8 cellular contexts compared by ENCODE assay signal in genomic region chr3:141486735-141487418, GRCh38. TPM values are rescaled to one million over a fixed set of nuclear protein-coding genes. Genes with fewer than 3 reads are reported as not detected.
DNase-seq lines count a peak whose midpoint lies in the region; ATAC-seq and TF ChIP-seq lines count a peak whose summit lies in the region.

TSS of gene RASA2 (plus strand) at chr3:141487027. CDS start at chr3:141487084, 57 bp downstream.

- ATAC-seq in SK-N-SH treated with all-trans-retinoic acid at 6 μM for 48 hours (peak; percentile 83), omental fat pad (ENCODE audit: low FRiP score) (peak; percentile 87), thoracic aorta (ENCODE audit: insufficient number of reproducible peaks, low FRiP score, low read depth) (peak; percentile 86)
- peak; percentile 63 to 74 for ATAC-seq in activated naive CD4-positive, alpha-beta T cell treated with anti-CD3 and anti-CD28 coated beads, Interleukin-2, amount 50 U/mL, for 72 hours

- POLR2A ChIA-PET in HEK293 (lab: Yijun Ruan, JAX), result interaction anchor here (0.5 to 1.2 kb wide), 4 partner anchors 11 to 83 kb away, joined by 3 to 4 read pairs (median 3); no protein-coding TSS in a partner anchor

- H3K9me3 ChIP-seq in HEK293 (ENCODE audit: control insufficient read depth, insufficient read depth, low read depth, low read length) (no peaks in the 10 kb centered on the region), thoracic aorta (no peaks in the 10 kb centered on the region)

- H3K4me3 ChIP-seq in HEK293 (ENCODE audit: low read depth, low read length), result peak within 1 kb of the TSS; percentile 87
- H3K4me3 ChIP-seq in thoracic aorta, result peak within 1 kb of the TSS; percentile 95

- TF ChIP-seq CTCF in HEK293 (tag by site-specific recombination; IDR thresholded peaks at IDR 0.05) (no peak), omental fat pad (IDR thresholded peaks at IDR 0.05) (no peak), thoracic aorta (IDR thresholded peaks at IDR 0.05) (no peak)

- H3K27me3 ChIP-seq in thoracic aorta (replicated peaks; ENCODE audit: insufficient read depth), result no peaks in the 10 kb centered on the region

- H3K4me1 ChIP-seq in HEK293 (ENCODE audit: control insufficient read depth, insufficient read depth, low read length) (peaks cover 7% of the 10 kb centered on the region), thoracic aorta (ENCODE audit: control insufficient read depth in 1 of 2, low read depth in 2 of 2) (peaks cover 4 to 27% of the 10 kb centered on the region in 2 donors)

- H3K27ac Mint-ChIP-seq in activated naive CD4-positive, alpha-beta T cell treated with anti-CD3 and anti-CD28 coated beads, Interleukin-2, amount 50 U/mL, for 72 hours, result peak within 1 kb of the TSS; percentile 97 to 98

- peaks cover 0 to 6% of the 10 kb centered on the region in 2 donors for H3K9me3 Mint-ChIP-seq in activated naive CD4-positive, alpha-beta T cell treated with anti-CD3 and anti-CD28 coated beads, Interleukin-2, amount 50 U/mL, for 72 hours

- DNase-seq in GM04504 (ENCODE audit: low read depth) (peak; percentile 41), MV-4-11 (lab: John Stamatoyannopoulos, UW) (peak; percentile 41), glomerular visceral epithelial cell (ENCODE audit: extremely low spot score) (peak; percentile 81), omental fat pad (ENCODE audit: low spot score) (no peak), thoracic aorta (ENCODE audit: low spot score) (no peak)
- DNase-seq in activated naive CD4-positive, alpha-beta T cell treated with anti-CD3 and anti-CD28 coated beads, Interleukin-2, amount 50 U/mL, for 72 hours (ENCODE audit: low spot score in 2 of 2), result peak; percentile 72 to 77

- H3K36me3 Mint-ChIP-seq in activated naive CD4-positive, alpha-beta T cell treated with anti-CD3 and anti-CD28 coated beads, Interleukin-2, amount 50 U/mL, for 72 hours, result peaks cover 8 to 12% of the 10 kb centered on the region in 2 donors

- CTCF ChIA-PET in HEK293 (lab: Yijun Ruan, JAX), result interaction anchor here (0.6 to 1.1 kb wide), 2 partner anchors 27 to 943 kb away, joined by 3 read pairs; no protein-coding TSS in a partner anchor

- no peaks in the 10 kb centered on the region for H3K36me3 ChIP-seq in HEK293 (ENCODE audit: control insufficient read depth in 2 of 2, insufficient read depth in 1 of 2, low read length in 2 of 2)
- no peaks in the 10 kb centered on the region for H3K36me3 ChIP-seq in thoracic aorta

- H3K27ac ChIP-seq in HEK293 (ENCODE audit: extremely low read depth, low read depth, low read length) (peak within 1 kb of the TSS; percentile 93), thoracic aorta (peak within 1 kb of the TSS; percentile 91 to 93)

TF ChIP-seq in HEK293, 187 proteins besides CTCF, POLR2A, EP300 and RAD21 (continues in another document):
- TF ChIP-seq ZNF391 (tag by site-specific recombination; IDR thresholded peaks at IDR 0.05; ENCODE audit: borderline replicate concordance, low read depth), result no peak
- TF ChIP-seq GFI1B (tag by site-specific recombination; IDR thresholded peaks at IDR 0.05), result no peak
- TF ChIP-seq ZNF423 (tag by site-specific recombination; IDR thresholded peaks at IDR 0.05), result 0 out of 2 replicates have a peak, but pooled peaks have one; percentile 12
- no peak for TF ChIP-seq HOXA7 (CRISPR knock-in tag; IDR thresholded peaks at IDR 0.05; ENCODE audit: borderline replicate concordance)
- TF ChIP-seq ZFP41 (tag by site-specific recombination; IDR thresholded peaks at IDR 0.05; ENCODE audit: borderline replicate concordance), result no peak
- TF ChIP-seq ZBTB10 (tag by site-specific recombination; IDR thresholded peaks at IDR 0.05), result no peak
- no peak for TF ChIP-seq ZNF324 (tag by site-specific recombination; IDR thresholded peaks at IDR 0.05)
- no peak for TF ChIP-seq ZBTB26 (tag by site-specific recombination; optimal IDR thresholded peaks at IDR 0.05)
- TF ChIP-seq ZNF114 (tag by site-specific recombination; IDR thresholded peaks at IDR 0.05), result no peak
- peak; percentile 12; the same call in 1 of the 2 replicates for TF ChIP-seq ZFHX2 (tag by site-specific recombination; conservative IDR thresholded peaks at IDR 0.05)

TF ChIP-seq in SK-N-SH treated with all-trans-retinoic acid at 6 μM for 48 hours, 23 proteins besides CTCF, POLR2A, EP300 and RAD21 (continues in another document):
- TF ChIP-seq CREB5 (CRISPR knock-in tag; IDR thresholded peaks at IDR 0.05; ENCODE audit: low read depth) (no peak), TCF4 (CRISPR knock-in tag; IDR thresholded peaks at IDR 0.05; ENCODE audit: borderline replicate concordance) (no peak), SNAI2 (CRISPR knock-in tag; IDR thresholded peaks at IDR 0.05) (no peak), POU6F1 (CRISPR knock-in tag; IDR thresholded peaks at IDR 0.05; ENCODE audit: borderline replicate concordance, low read depth) (no peak), PATZ1 (CRISPR knock-in tag; IDR thresholded peaks at IDR 0.05; ENCODE audit: borderline replicate concordance) (no peak), ARNTL (CRISPR knock-in tag; IDR thresholded peaks at IDR 0.05; ENCODE audit: borderline replicate concordance, low read depth) (no peak), ZFP3 (CRISPR knock-in tag; IDR thresholded peaks at IDR 0.05) (no peak), RARB (CRISPR knock-in tag; IDR thresholded peaks at IDR 0.05) (no peak), CSRNP3 (CRISPR knock-in tag; IDR thresholded peaks at IDR 0.05) (no peak), ZNF565 (CRISPR knock-in tag; conservative IDR thresholded peaks at IDR 0.05; ENCODE audit: low read depth) (no peak), ZNF8 (CRISPR knock-in tag; IDR thresholded peaks at IDR 0.05) (no peak), BACH2 (CRISPR knock-in tag; IDR thresholded peaks at IDR 0.05; ENCODE audit: borderline replicate concordance) (no peak), GLIS3 (CRISPR knock-in tag; IDR thresholded peaks at IDR 0.05) (no peak), PPARA (CRISPR knock-in tag; IDR thresholded peaks at IDR 0.05; ENCODE audit: borderline replicate concordance) (no peak), CSDC2 (CRISPR knock-in tag; IDR thresholded peaks at IDR 0.05) (no peak)

RNA-seq across cellular contexts. Expression of gene RASA2, which starts in this region (rescaled TPM):
- total RNA-seq in activated naive CD4-positive, alpha-beta T cell treated with anti-CD3 and anti-CD28 coated beads, Interleukin-2, amount 50 U/mL, for 72 hours, result 10 to 100 TPM; 27.1 to 31.1 TPM
- total RNA-seq in omental fat pad, result 10 to 100 TPM; 16.4 to 19.8 (median 18.0) TPM
- 10 to 100 TPM; 15.4 to 23.1 TPM for total RNA-seq in thoracic aorta

Comparison
In these comparisons a context has a peak if more than half of its experiments do, and no peak if none do; other contexts are left out.
1. DNase-seq: peak in GM04504 (single experiment), MV-4-11 (single experiment), activated naive CD4-positive, alpha-beta T cell treated with anti-CD3 and anti-CD28 coated beads, Interleukin-2, amount 50 U/mL, for 72 hours (2 of 2) and glomerular visceral epithelial cell (single experiment); none in omental fat pad (single experiment) and thoracic aorta (single experiment).
2. Peak in every context shown above with its lines, with median percentiles within 50 percentile points of each other: ATAC-seq.